ENCODE assay signal across 8 cellular contexts in the genomic region with DNA sequence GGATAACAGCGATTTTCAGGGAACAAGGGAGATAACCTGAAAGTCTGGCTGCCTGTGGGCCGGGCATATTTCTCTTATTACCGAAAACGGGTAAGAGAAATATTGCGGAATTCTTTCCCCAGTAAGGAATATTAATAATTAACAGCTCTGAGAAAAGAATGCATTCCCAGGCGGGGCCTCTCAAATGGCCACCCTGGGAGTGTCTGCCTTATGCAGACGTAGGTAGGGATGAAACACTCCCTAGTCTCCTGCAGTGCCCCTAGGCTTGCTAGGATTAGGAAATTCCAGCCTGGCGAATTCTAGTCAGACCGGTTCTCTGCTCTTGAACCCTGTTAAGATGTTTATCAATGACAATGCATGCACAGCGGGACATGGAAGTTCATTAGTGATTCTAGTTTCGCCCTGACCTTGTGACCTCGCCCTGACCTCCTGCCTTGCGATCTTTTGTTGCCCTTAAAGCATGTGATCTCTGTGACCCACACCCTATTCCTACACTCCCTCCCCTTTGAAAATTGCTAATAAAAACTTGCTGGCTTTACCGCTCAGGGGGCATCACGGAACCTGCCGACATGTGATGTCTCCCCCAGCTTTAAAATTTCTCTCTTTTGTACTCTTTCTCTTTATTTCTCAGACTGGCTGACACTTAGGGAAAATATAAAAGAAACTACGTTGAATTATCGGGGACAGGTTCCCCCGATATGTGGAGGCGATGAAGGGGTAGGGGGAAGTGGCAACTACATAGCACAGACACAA.
DNase-seq lines count a peak whose midpoint lies in the region; ATAC-seq and TF ChIP-seq lines count a peak whose summit lies in the region.
"Not testable (repeated sequence)": the region's sequence is repeated elsewhere in the genome, so short reads cannot be mapped to it uniquely, and the experiment has no call there.

No MANE protein-coding gene starts in this region.

- peak overlapping the region; percentile 11 for H3K27ac ChIP-seq in epithelial cell of prostate
- H3K27ac ChIP-seq in lung (ENCODE audit: low read depth in 1 of 2, low read length in 1 of 2): not testable (repeated sequence)
- H3K27ac ChIP-seq in trophoblast cell (ENCODE audit: low read depth, low read length): peak overlapping the region; percentile 41

- DNase-seq in Caki2 (ENCODE audit: low read depth) (peak; percentile 93), HK-2 (ENCODE audit: unreplicated experiment) (peak; percentile 39), NCI-H345 (lab: John Stamatoyannopoulos, UW) (peak; percentile 16), WTC11 (ENCODE audit: low spot score) (peak; percentile 87), lung (ENCODE audit: low spot score) (peak; percentile 50), trophoblast cell (peak; percentile 93 to 96)
- DNase-seq in epithelial cell of prostate (ENCODE audit: low read depth, low spot score): not testable (repeated sequence)

- H3K27me3 Mint-ChIP-seq in WTC11 (ENCODE audit: low read depth): not testable (repeated sequence)

- peak overlapping the region; percentile 88 for H2BK120ac ChIP-seq in trophoblast cell (ENCODE audit: insufficient read depth, low read length, poor library complexity)

- H3K36me3 ChIP-seq in iPS-15b (ENCODE audit: control insufficient read depth, insufficient read depth, low read length); lung (ENCODE audit: control insufficient read depth in 2 of 2, insufficient read depth in 2 of 2, low read length in 2 of 2); trophoblast cell (ENCODE audit: control insufficient read depth in 1 of 2, insufficient read depth in 2 of 2, low read length in 2 of 2): not testable (repeated sequence)

- H2BK5ac ChIP-seq in trophoblast cell (ENCODE audit: low read depth, low read length, poor library complexity): peak overlapping the region; percentile 79

- peak overlapping the region; percentile 98 for H2AK5ac ChIP-seq in trophoblast cell (ENCODE audit: low read length)

- peak overlapping the region; percentile 51 for H4K91ac ChIP-seq in trophoblast cell (ENCODE audit: low read depth, low read length)

- H3K4me3 Mint-ChIP-seq in WTC11: peak overlapping the region; percentile 58

- H3K27me3 ChIP-seq in iPS-15b (ENCODE audit: control insufficient read depth, insufficient read depth, low read length); lung (ENCODE audit: control insufficient read depth, insufficient read depth); trophoblast cell (ENCODE audit: insufficient read depth, low read length): not testable (repeated sequence)

- CTCF ChIA-PET in WTC11 (lab: Charles Lee): not testable (repeated sequence)

- not testable (repeated sequence) for H3K79me2 ChIP-seq in trophoblast cell (ENCODE audit: control insufficient read depth, insufficient read depth, low read length, poor library complexity)

- TF ChIP-seq CTCF in WTC11 (IDR thresholded peaks at IDR 0.05); lung (IDR thresholded peaks at IDR 0.05; ENCODE audit: control extremely low read depth, extremely low read depth): not testable (repeated sequence)

- peaks cover 69% of the 10 kb centered on the region for H3K4me1 Mint-ChIP-seq in WTC11

- peak overlapping the region; percentile 97 for H3K27ac Mint-ChIP-seq in WTC11

- peak overlapping the region; percentile 67 for H3K14ac ChIP-seq in trophoblast cell (ENCODE audit: low read length)

- peak overlapping the region; percentile 52 for H3K4me2 ChIP-seq in trophoblast cell (ENCODE audit: low read length)

- in situ Hi-C loops in Caki2 (cut with HindIII; ENCODE audit: low pct_unique_long_range_greater_than_20kb, low sequenced_read_pairs): not testable (repeated sequence)

- H3K18ac ChIP-seq in trophoblast cell (ENCODE audit: low read length): peak overlapping the region; percentile 68

- H3K9me3 Mint-ChIP-seq in WTC11: not testable (repeated sequence)

- H3K9me3 ChIP-seq in iPS-15b (ENCODE audit: control insufficient read depth, insufficient read depth, low read length); lung (ENCODE audit: control insufficient read depth in 2 of 2, insufficient read depth in 1 of 2, low read length in 1 of 2); trophoblast cell (ENCODE audit: insufficient read depth, low read depth, low read length): not testable (repeated sequence)

- not testable (repeated sequence) for H4K8ac ChIP-seq in trophoblast cell (ENCODE audit: low read depth, low read length)

- not testable (repeated sequence) for H4K12ac ChIP-seq in trophoblast cell (ENCODE audit: low read depth, low read length)

- H3K4me1 ChIP-seq in iPS-15b (ENCODE audit: control insufficient read depth, insufficient read depth, low read length): peaks cover 40% of the 10 kb centered on the region
- not testable (repeated sequence) for H3K4me1 ChIP-seq in lung (ENCODE audit: control insufficient read depth in 2 of 2, insufficient read depth in 2 of 2, low read length in 2 of 2); trophoblast cell (ENCODE audit: control insufficient read depth in 1 of 2, insufficient read depth in 2 of 2, low read length in 2 of 2)

- peak overlapping the region; percentile 92 for H2BK12ac ChIP-seq in trophoblast cell (ENCODE audit: low read length)

- peak; percentile 62 for ATAC-seq in WTC11
- ATAC-seq in lung (ENCODE audit: insufficient read depth, low FRiP score): not testable (repeated sequence)

- H2AFZ ChIP-seq in trophoblast cell (ENCODE audit: insufficient read depth, low read length, poor library complexity): not testable (repeated sequence)

- not testable (repeated sequence) for H3K23ac ChIP-seq in trophoblast cell (ENCODE audit: low read length)

- H3K4me3 ChIP-seq in iPS-15b (ENCODE audit: low read depth, low read length): peak overlapping the region; percentile 50
- not testable (repeated sequence) for H3K4me3 ChIP-seq in lung; trophoblast cell (ENCODE audit: low read depth, low read length)

- 75 to 90% methylated on average over 20 of the region's 20 CpGs for WGBS in lung, 2 donors
- WGBS in trophoblast cell (ENCODE audit: extremely low coverage, insufficient coverage, insufficient read length): no CpG with 5 or more reads among the region's 20 CpGs

- POLR2A ChIA-PET in WTC11 (lab: Charles Lee): not testable (repeated sequence)

- H3K79me1 ChIP-seq in trophoblast cell (ENCODE audit: low read length): not testable (repeated sequence)

- H3K36me3 Mint-ChIP-seq in WTC11: not testable (repeated sequence)

- H3K9ac ChIP-seq in iPS-15b (ENCODE audit: low read depth, low read length): peak overlapping the region; percentile 50
- not testable (repeated sequence) for H3K9ac ChIP-seq in trophoblast cell (ENCODE audit: low read length)

- H3K4ac ChIP-seq in trophoblast cell (ENCODE audit: low read depth, low read length): peak overlapping the region; percentile 75

TF ChIP-seq in WTC11, 78 proteins besides CTCF, POLR2A, EP300 and RAD21 (continues in another document):
- TF ChIP-seq FOXK1 (CRISPR knock-in tag; IDR thresholded peaks at IDR 0.05): peak; percentile 94
- TF ChIP-seq NFE2L1 (CRISPR knock-in tag; IDR thresholded peaks at IDR 0.05): 0 out of 2 replicates have a peak, but pooled peaks have one; percentile 50
- TF ChIP-seq ZBTB21 (CRISPR knock-in tag; IDR thresholded peaks at IDR 0.05; ENCODE audit: borderline replicate concordance): peak; percentile 43; the same call in 1 of the 2 replicates
- TF ChIP-seq, protein P1, sequence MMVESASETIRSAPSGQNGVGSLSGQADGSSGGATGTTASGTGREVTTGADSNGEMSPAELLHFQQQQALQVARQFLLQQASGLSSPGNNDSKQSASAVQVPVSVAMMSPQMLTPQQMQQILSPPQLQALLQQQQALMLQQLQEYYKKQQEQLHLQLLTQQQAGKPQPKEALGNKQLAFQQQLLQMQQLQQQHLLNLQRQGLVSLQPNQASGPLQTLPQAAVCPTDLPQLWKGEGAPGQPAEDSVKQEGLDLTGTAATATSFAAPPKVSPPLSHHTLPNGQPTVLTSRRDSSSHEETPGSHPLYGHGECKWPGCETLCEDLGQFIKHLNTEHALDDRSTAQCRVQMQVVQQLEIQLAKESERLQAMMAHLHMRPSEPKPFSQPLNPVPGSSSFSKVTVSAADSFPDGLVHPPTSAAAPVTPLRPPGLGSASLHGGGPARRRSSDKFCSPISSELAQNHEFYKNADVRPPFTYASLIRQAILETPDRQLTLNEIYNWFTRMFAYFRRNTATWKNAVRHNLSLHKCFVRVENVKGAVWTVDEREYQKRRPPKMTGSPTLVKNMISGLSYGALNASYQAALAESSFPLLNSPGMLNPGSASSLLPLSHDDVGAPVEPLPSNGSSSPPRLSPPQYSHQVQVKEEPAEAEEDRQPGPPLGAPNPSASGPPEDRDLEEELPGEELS (CRISPR knock-in tag; IDR thresholded peaks at IDR 0.05): peak; percentile 84; the same call in 1 of the 2 replicates
- TF ChIP-seq, protein P2, sequence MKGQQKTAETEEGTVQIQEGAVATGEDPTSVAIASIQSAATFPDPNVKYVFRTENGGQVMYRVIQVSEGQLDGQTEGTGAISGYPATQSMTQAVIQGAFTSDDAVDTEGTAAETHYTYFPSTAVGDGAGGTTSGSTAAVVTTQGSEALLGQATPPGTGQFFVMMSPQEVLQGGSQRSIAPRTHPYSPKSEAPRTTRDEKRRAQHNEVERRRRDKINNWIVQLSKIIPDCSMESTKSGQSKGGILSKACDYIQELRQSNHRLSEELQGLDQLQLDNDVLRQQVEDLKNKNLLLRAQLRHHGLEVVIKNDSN (CRISPR knock-in tag; IDR thresholded peaks at IDR 0.05): peak; percentile 74
- TF ChIP-seq TEAD4 (CRISPR knock-in tag; IDR thresholded peaks at IDR 0.05): 0 out of 2 replicates have a peak, but pooled peaks have one; percentile 74
- TF ChIP-seq SMAD3 (CRISPR knock-in tag; IDR thresholded peaks at IDR 0.05; ENCODE audit: borderline replicate concordance): 0 out of 2 replicates have a peak, but pooled peaks have one; percentile 38
- TF ChIP-seq, protein P3, sequence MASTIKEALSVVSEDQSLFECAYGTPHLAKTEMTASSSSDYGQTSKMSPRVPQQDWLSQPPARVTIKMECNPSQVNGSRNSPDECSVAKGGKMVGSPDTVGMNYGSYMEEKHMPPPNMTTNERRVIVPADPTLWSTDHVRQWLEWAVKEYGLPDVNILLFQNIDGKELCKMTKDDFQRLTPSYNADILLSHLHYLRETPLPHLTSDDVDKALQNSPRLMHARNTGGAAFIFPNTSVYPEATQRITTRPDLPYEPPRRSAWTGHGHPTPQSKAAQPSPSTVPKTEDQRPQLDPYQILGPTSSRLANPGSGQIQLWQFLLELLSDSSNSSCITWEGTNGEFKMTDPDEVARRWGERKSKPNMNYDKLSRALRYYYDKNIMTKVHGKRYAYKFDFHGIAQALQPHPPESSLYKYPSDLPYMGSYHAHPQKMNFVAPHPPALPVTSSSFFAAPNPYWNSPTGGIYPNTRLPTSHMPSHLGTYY (CRISPR knock-in tag; IDR thresholded peaks at IDR 0.05): 0 out of 2 replicates have a peak, but pooled peaks have one; percentile 70
